Comparison of ENCODE assay signal across 9 cellular contexts in the genomic region with DNA sequence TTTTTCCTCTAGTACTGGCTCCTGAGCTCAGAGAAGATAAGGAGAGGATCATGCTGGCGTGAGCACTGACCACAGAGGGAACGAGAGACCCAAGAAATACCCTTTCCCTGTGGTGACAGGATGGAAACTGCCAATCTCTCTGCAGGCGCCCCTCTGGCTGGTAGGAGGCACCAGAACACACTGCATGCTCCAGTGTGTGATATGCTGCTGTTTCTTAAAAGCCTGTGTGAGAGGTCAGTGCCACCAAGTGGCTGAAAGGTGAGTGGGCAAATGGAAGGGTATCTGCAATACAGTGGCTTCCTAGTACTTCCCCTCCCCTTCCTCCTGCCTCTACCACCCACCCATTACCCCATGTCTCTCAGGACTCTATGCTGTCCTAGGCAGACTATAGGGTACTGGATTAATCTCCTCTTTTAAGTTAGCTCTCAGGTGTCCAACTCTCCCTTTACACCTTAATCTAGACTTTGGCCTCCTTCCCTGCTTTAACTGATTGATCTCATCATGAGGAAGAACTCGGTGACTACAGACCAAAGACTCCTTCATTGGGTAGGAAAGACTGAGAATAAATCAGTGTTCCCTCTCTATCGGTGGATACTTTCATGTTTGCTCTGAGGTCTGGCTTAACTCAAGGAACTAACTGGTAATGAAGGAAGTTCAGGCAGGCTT.
DNase-seq lines count a peak whose midpoint lies in the region; ATAC-seq, FAIRE-seq and TF ChIP-seq lines count a peak whose summit lies in the region.
"Had no signal": no experiment of that assay in that cellular context is flagged by ENCODE, and none has a peak within 500 bp of the region (broad histone marks: within the 10 kb centered on the region; RNA-seq: fewer than 3 reads in every experiment).

No MANE protein-coding gene starts in this region.

- TF ChIP-seq POLR2A in sigmoid colon (IDR thresholded peaks at IDR 0.05) = no peak

- DNase-seq in BJ (ENCODE audit: low read depth) (peak; percentile 6), NCI-H1436 (lab: John Stamatoyannopoulos, UW) (peak; percentile 42), kidney epithelial cell (ENCODE audit: low read depth) (no peak), urothelium cell line (ENCODE audit: low spot score) (peak; percentile 64), sigmoid colon (no peak)
- DNase-seq in activated naive CD8-positive, alpha-beta T cell treated with anti-CD3 and anti-CD28 coated beads for 36 hours = peak; percentile 1

- no peak overlapping the region for H3K4me3 Mint-ChIP-seq in activated naive CD8-positive, alpha-beta T cell treated with anti-CD3 and anti-CD28 coated beads for 36 hours

- H3K36me3 ChIP-seq in BJ (ENCODE audit: control insufficient read depth, insufficient read depth, low read length) (no peaks in the 10 kb centered on the region), kidney epithelial cell (ENCODE audit: control insufficient read depth, insufficient read depth, low read length) (no peaks in the 10 kb centered on the region), sigmoid colon (no peaks in the 10 kb centered on the region)

- H3K27ac ChIP-seq in sigmoid colon = no peak overlapping the region

- H3K4me3 ChIP-seq in BJ (ENCODE audit: low read depth, low read length) = no peak overlapping the region
- H3K4me3 ChIP-seq in kidney epithelial cell (ENCODE audit: low read depth, low read length) = no peak overlapping the region
- H3K4me3 ChIP-seq in sigmoid colon = no peak overlapping the region

- no peak for TF ChIP-seq EP300 in sigmoid colon (IDR thresholded peaks at IDR 0.05)

- H3K27me3 Mint-ChIP-seq in activated naive CD8-positive, alpha-beta T cell treated with anti-CD3 and anti-CD28 coated beads for 36 hours = peaks cover 28% of the 10 kb centered on the region

- peak; percentile 23 for FAIRE-seq in urothelium cell line (lab: Jason Lieb, UNC)
- FAIRE-seq: endometrium had no signal

- H3K9me3 ChIP-seq in sigmoid colon = no peaks in the 10 kb centered on the region

- intact Hi-C loops in sigmoid colon (cut with DNase I) = no loop called here

- no peaks in the 10 kb centered on the region for H3K9me3 Mint-ChIP-seq in activated naive CD8-positive, alpha-beta T cell treated with anti-CD3 and anti-CD28 coated beads for 36 hours

- no peak overlapping the region for H3K27ac Mint-ChIP-seq in activated naive CD8-positive, alpha-beta T cell treated with anti-CD3 and anti-CD28 coated beads for 36 hours

- no peaks in the 10 kb centered on the region for H3K4me1 Mint-ChIP-seq in activated naive CD8-positive, alpha-beta T cell treated with anti-CD3 and anti-CD28 coated beads for 36 hours

- H3K4me1 ChIP-seq in sigmoid colon = no peaks in the 10 kb centered on the region

- WGBS in sigmoid colon, 2 donors = 12 to 23% methylated on average over 5 of the region's 5 CpGs

- H3K36me3 Mint-ChIP-seq in activated naive CD8-positive, alpha-beta T cell treated with anti-CD3 and anti-CD28 coated beads for 36 hours = no peaks in the 10 kb centered on the region

- ATAC-seq in GM18511 (IDR thresholded peaks at IDR 0.05; ENCODE audit: unreplicated experiment) = peak; percentile 94
- ATAC-seq in HG02884 (IDR thresholded peaks at IDR 0.05; ENCODE audit: unreplicated experiment) = peak; percentile 94

- TF ChIP-seq CTCF in BJ (IDR thresholded peaks at IDR 0.05; ENCODE audit: insufficient read depth, low read depth, low read length) (peak; percentile 44), kidney epithelial cell (IDR thresholded peaks at IDR 0.05; ENCODE audit: insufficient read depth, low read length, poor library complexity, severe bottlenecking) (peak; percentile 44), sigmoid colon (IDR thresholded peaks at IDR 0.05) (peak in 2 of 4 experiments; percentile 18 to 26)

- POLR2A ChIA-PET in BJ (lab: Charles Lee) = no interaction called here

- CTCF ChIA-PET in BJ (lab: Yijun Ruan, JAX) = interaction anchor here (0.6 to 1.0 kb wide), 4 partner anchors 11 to 284 kb away, joined by 3 read pairs; no protein-coding TSS in a partner anchor

- H3K27me3 ChIP-seq in BJ (ENCODE audit: control insufficient read depth, insufficient read depth, low read length) (no peaks in the 10 kb centered on the region; the same call in 1 of the 2 replicates), kidney epithelial cell (ENCODE audit: control insufficient read depth, insufficient read depth, low read length) (no peaks in the 10 kb centered on the region), sigmoid colon (no peaks in the 10 kb centered on the region)

Comparison
In these comparisons a context has a peak if more than half of its experiments do, and no peak if none do; other contexts are left out.
1. DNase-seq: peak in BJ (single experiment), NCI-H1436 (single experiment), activated naive CD8-positive, alpha-beta T cell treated with anti-CD3 and anti-CD28 coated beads for 36 hours (single experiment) and urothelium cell line (single experiment); none in kidney epithelial cell (single experiment) and sigmoid colon (single experiment).